In genomic region chr4:183718876-183719275, GRCh38 we compare ENCODE assay signal across 18 cellular contexts. TPM values are rescaled to one million over a fixed set of nuclear protein-coding genes. Genes with fewer than 3 reads are reported as not detected.
DNase-seq lines count a peak whose midpoint lies in the region; ATAC-seq, FAIRE-seq and TF ChIP-seq lines count a peak whose summit lies in the region.
"Had no signal": no experiment of that assay in that cellular context is flagged by ENCODE, and none has a peak within 500 bp of the region (broad histone marks: within the 10 kb centered on the region; RNA-seq: fewer than 3 reads in every experiment).

No MANE protein-coding gene starts in this region.

- no peak overlapping the region for H3K4me2 ChIP-seq in HepG2 (ENCODE audit: low read depth, low read length)
- H3K4me2 ChIP-seq: BLaER1 treated with 17β-estradiol and CSF1 and Interleukin-3, amounts not matched to agents 10 nM and 100 nM had no signal

- H2AFZ ChIP-seq in HepG2 (ENCODE audit: low read length) = no peak overlapping the region

- intact Hi-C loops in HepG2 (cut with micrococcal nuclease; ENCODE audit: unreplicated experiment) = no loop called here
- intact Hi-C loops in prostate gland (cut with DNase I) = no loop called here

- ATAC-seq in HepG2 = no peak
- ATAC-seq in GM19035 (IDR thresholded peaks at IDR 0.05; ENCODE audit: unreplicated experiment) = no peak
- ATAC-seq in GM21381 (IDR thresholded peaks at IDR 0.05; ENCODE audit: unreplicated experiment) = no peak
- ATAC-seq: GM12878 had no signal

- no peaks in the 10 kb centered on the region for H3K9me3 ChIP-seq in HepG2 (ENCODE audit: low read length)
- H3K9me3 ChIP-seq in prostate gland = no peaks in the 10 kb centered on the region

- H3K4me3 ChIP-seq in bronchial epithelial cell (ENCODE audit: low read depth, low read length) (no peak overlapping the region), HepG2 (replicated peaks in 1 of 3; ENCODE audit: insufficient read depth in 1 of 3, low read depth in 2 of 3, low read length in 3 of 3) (no peak overlapping the region), prostate gland (no peak overlapping the region)
- H3K4me3 ChIP-seq: BLaER1 treated with 17β-estradiol and CSF1 and Interleukin-3, amounts not matched to agents 10 nM and 100 nM; GM12878; K562 had no signal

- peak; percentile 26 for DNase-seq in bronchial epithelial cell (ENCODE audit: low read depth)
- DNase-seq in HepG2 (ENCODE audit: low spot score) = peak; percentile 26
- peak; percentile 46 for DNase-seq in prostate gland (ENCODE audit: low spot score)
- DNase-seq in RPMI8226 = no peak
- DNase-seq: CD8-positive, alpha-beta memory T cell; COR-L47; DMS 273 treated with DMSO at 0.1 percent for 48 hours; DMS53; DND-41; EL; GOT3; H9 had no signal

- TF ChIP-seq RAD21 in Ishikawa (IDR thresholded peaks at IDR 0.05; ENCODE audit: low read depth) (no peak), HepG2 (CRISPR knock-in tag; IDR thresholded peaks at IDR 0.05) (no peak)

- H3K9ac ChIP-seq in HepG2 (ENCODE audit: insufficient read depth, low read depth, low read length) = no peak overlapping the region
- H3K9ac ChIP-seq: BLaER1 treated with 17β-estradiol and CSF1 and Interleukin-3, amounts not matched to agents 10 nM and 100 nM had no signal

- no peaks in the 10 kb centered on the region for H3K27me3 ChIP-seq in bronchial epithelial cell (ENCODE audit: control insufficient read depth, insufficient read depth, low read length)
- H3K27me3 ChIP-seq in HepG2 (ENCODE audit: control insufficient read depth in 1 of 2, insufficient read depth in 2 of 2, low read length in 2 of 2) = no peaks in the 10 kb centered on the region
- no peaks in the 10 kb centered on the region for H3K27me3 ChIP-seq in prostate gland (replicated peaks; ENCODE audit: insufficient read depth)

- no peaks in the 10 kb centered on the region for H4K20me1 ChIP-seq in HepG2 (ENCODE audit: insufficient read depth, low read length)
- H4K20me1 ChIP-seq: BLaER1 treated with 17β-estradiol and CSF1 and Interleukin-3, amounts not matched to agents 10 nM and 100 nM had no signal

- POLR2A ChIA-PET in HepG2 (lab: Yijun Ruan, JAX) = interaction anchor here (1.1 kb wide), 1 partner anchor 275 kb away, joined by 3 read pairs; no protein-coding TSS in a partner anchor

- H3K4me1 ChIP-seq in HepG2 (ENCODE audit: insufficient read depth, low read length) = peaks cover 33% of the 10 kb centered on the region
- no peaks in the 10 kb centered on the region for H3K4me1 ChIP-seq in prostate gland (replicated peaks)

- H3K36me3 ChIP-seq in bronchial epithelial cell (ENCODE audit: control insufficient read depth, insufficient read depth, low read length) (no peaks in the 10 kb centered on the region), HepG2 (replicated peaks in 1 of 2; ENCODE audit: control insufficient read depth in 1 of 2, insufficient read depth in 2 of 2, low read length in 2 of 2) (no peaks in the 10 kb centered on the region), prostate gland (no peaks in the 10 kb centered on the region)

- H3K27ac ChIP-seq in HepG2 (ENCODE audit: extremely low read length, insufficient read depth, low read length) (no peak overlapping the region), prostate gland (no peak overlapping the region)
- H3K27ac ChIP-seq: BLaER1 treated with 17β-estradiol and CSF1 and Interleukin-3, amounts not matched to agents 10 nM and 100 nM had no signal

- in situ Hi-C loops in HepG2 (cut with HindIII; ENCODE audit: extremely low pct_ligation_motif_present, low pct_unique_long_range_greater_than_20kb) = no loop called here

- WGBS in HepG2 (ENCODE audit: low lambda C conversion rate) = 28% methylated on average over 5 of the region's 5 CpGs
- WGBS in prostate gland = 41% methylated on average over 5 of the region's 5 CpGs

- TF ChIP-seq CTCF in bronchial epithelial cell (IDR thresholded peaks at IDR 0.05; ENCODE audit: insufficient read depth, low read length, severe bottlenecking) = no peak
- TF ChIP-seq CTCF in HepG2 (CRISPR knock-in tag; IDR thresholded peaks at IDR 0.05) = no peak
- TF ChIP-seq CTCF in prostate gland (IDR thresholded peaks at IDR 0.05) = no peak

- no TSS peak for BruUV-seq in HepG2 (replicated peaks; lab: Mats Ljungman, UMichigan)

- no peak for TF ChIP-seq EP300 in Ishikawa (IDR thresholded peaks at IDR 0.05; ENCODE audit: borderline replicate concordance)
- TF ChIP-seq EP300 in HepG2 (IDR thresholded peaks at IDR 0.05; ENCODE audit: low read depth in 2 of 2, low read length in 2 of 2) = no peak
- TF ChIP-seq EP300 in HepG2 (CRISPR knock-in tag; IDR thresholded peaks at IDR 0.05; ENCODE audit: borderline replicate concordance) = no peak

- no peaks in the 10 kb centered on the region for H3K79me2 ChIP-seq in HepG2 (ENCODE audit: insufficient read depth, low read length)

- CTCF ChIA-PET in HepG2 (lab: Yijun Ruan, JAX; ENCODE audit: low intra/inter-chr PET ratio, low total read pairs) = no interaction called here

- TF ChIP-seq POLR2A in HepG2 (IDR thresholded peaks at IDR 0.05; ENCODE audit: insufficient read depth in 1 of 2, low read depth in 2 of 2, low read length in 2 of 2) (no peak), prostate gland (IDR thresholded peaks at IDR 0.05) (no peak)

- FAIRE-seq in bronchial epithelial cell (lab: Jason Lieb, UNC) = no peak
- no peak for FAIRE-seq in HepG2 (lab: Jason Lieb, UNC)
- FAIRE-seq: GM12878, K562 had no signal

TF ChIP-seq in Ishikawa, 13 proteins besides CTCF, POLR2A, EP300 and RAD21:
- TF ChIP-seq NFIC (IDR thresholded peaks at IDR 0.05) (0 out of 2 replicates have a peak, but pooled peaks have one; percentile 9), CEBPB (IDR thresholded peaks at IDR 0.05) (no peak)

TF ChIP-seq in HepG2, 621 proteins besides CTCF, POLR2A, EP300 and RAD21 (continues in another document):
- TF ChIP-seq TBL1XR1 (IDR thresholded peaks at IDR 0.05; ENCODE audit: borderline replicate concordance, low read length, partially characterized antibody) = no peak
- TF ChIP-seq ZNF580 (CRISPR knock-in tag; IDR thresholded peaks at IDR 0.05; ENCODE audit: borderline replicate concordance, low read depth) = no peak
- no peak for TF ChIP-seq ZNF460 (CRISPR knock-in tag; IDR thresholded peaks at IDR 0.05; ENCODE audit: borderline replicate concordance)
- TF ChIP-seq MBNL3 (CRISPR knock-in tag; conservative IDR thresholded peaks at IDR 0.05) = no peak
- TF ChIP-seq RELA (CRISPR knock-in tag; IDR thresholded peaks at IDR 0.05) = no peak

RNA-seq across cellular contexts. Expression of gene TRAPPC11, which starts 59.8 kb away (rescaled TPM):
- 38.8 and 40.8 TPM in 2 replicates for total RNA-seq in bronchial epithelial cell
- 18.0 and 22.7 TPM in 2 replicates for total RNA-seq in HepG2 (2016; rRNA removed; fragmentation: Illumina TruSeq; extraction: Trizol)
- total RNA-seq in HepG2 (2016; cell fraction: cytosol; rRNA removed; fragmentation: Illumina TruSeq; extraction: Trizol; ENCODE audit: low read depth) = 3.8 and 6.1 TPM in 2 replicates
- total RNA-seq in HepG2 (2016; cell fraction: insoluble cytoplasmic fraction; rRNA removed; fragmentation: Illumina TruSeq; extraction: Trizol) = 17.6 and 29.0 TPM in 2 replicates
- 7.8 and 10.7 TPM in 2 replicates for total RNA-seq in HepG2 (2016; cell fraction: membrane; rRNA removed; fragmentation: Illumina TruSeq; extraction: Trizol)
- 19.8 and 22.3 TPM in 2 replicates for total RNA-seq in HepG2 (2016; cell fraction: nucleus; rRNA removed; fragmentation: Illumina TruSeq; extraction: Trizol)
- polyA plus RNA-seq in HepG2 (2011; rRNA removed) = 17.3 and 23.2 TPM in 2 replicates
- polyA plus RNA-seq in HepG2 (2011; cell fraction: cytosol; rRNA removed) = 11.2 and 15.3 TPM in 2 replicates
- polyA plus RNA-seq in HepG2 (2011; cell fraction: nucleus; rRNA removed) = 17.7 and 20.7 TPM in 2 replicates
- 12.2 and 12.9 TPM in 2 replicates for polyA plus RNA-seq in HepG2 (2012)
- polyA plus RNA-seq in HepG2 (2016; cell fraction: cytosol; fragmentation: Illumina TruSeq; extraction: Trizol; ENCODE audit: low read depth) = 0.76 and 0.78 TPM in 2 replicates
- 15.3 and 17.2 TPM in 2 replicates for polyA plus RNA-seq in HepG2 (2016; cell fraction: insoluble cytoplasmic fraction; fragmentation: Illumina TruSeq; extraction: Trizol; ENCODE audit: low read depth)
- 3.5 and 3.6 TPM in 2 replicates for polyA plus RNA-seq in HepG2 (2016; cell fraction: membrane; fragmentation: Illumina TruSeq; extraction: Trizol; ENCODE audit: low read depth)
- 25.2 and 28.1 TPM in 2 replicates for polyA plus RNA-seq in HepG2 (2016; cell fraction: nucleus; fragmentation: Illumina TruSeq; extraction: Trizol; ENCODE audit: insufficient read depth, low read depth)
- 17.0 and 20.3 TPM in 2 replicates for polyA minus RNA-seq in HepG2 (2011; rRNA and poly(A)+ RNA removed; ENCODE audit: low replicate concordance)
- 15.1 and 17.7 TPM in 2 replicates for polyA minus RNA-seq in HepG2 (2011; cell fraction: cytosol; rRNA and poly(A)+ RNA removed)
- polyA minus RNA-seq in HepG2 (2011; cell fraction: nucleus; rRNA and poly(A)+ RNA removed) = 33.0 and 47.9 TPM in 2 replicates
- 10 to 100 TPM; 27.6 to 34.5 TPM for total RNA-seq in prostate gland

RNA-seq across cellular contexts. Expression of gene RWDD4, which starts 59.9 kb away (rescaled TPM):
- total RNA-seq in bronchial epithelial cell (14.2 and 18.3 TPM in 2 replicates), HepG2 (2016; rRNA removed; fragmentation: Illumina TruSeq; extraction: Trizol) (25.4 and 28.9 TPM in 2 replicates), prostate gland (10 to 100 TPM; 24.4 to 27.6 TPM)
- 30.6 and 35.1 TPM in 2 replicates for total RNA-seq in HepG2 (2016; cell fraction: cytosol; rRNA removed; fragmentation: Illumina TruSeq; extraction: Trizol; ENCODE audit: low read depth)
- 24.2 and 28.6 TPM in 2 replicates for total RNA-seq in HepG2 (2016; cell fraction: insoluble cytoplasmic fraction; rRNA removed; fragmentation: Illumina TruSeq; extraction: Trizol)
- total RNA-seq in HepG2 (2016; cell fraction: membrane; rRNA removed; fragmentation: Illumina TruSeq; extraction: Trizol) = 43.1 and 46.1 TPM in 2 replicates
- 11.4 and 15.6 TPM in 2 replicates for total RNA-seq in HepG2 (2016; cell fraction: nucleus; rRNA removed; fragmentation: Illumina TruSeq; extraction: Trizol)
- 6.8 and 10.2 TPM in 2 replicates for polyA plus RNA-seq in HepG2 (2011; rRNA removed)
- polyA plus RNA-seq in HepG2 (2011; cell fraction: cytosol; rRNA removed) = 4.2 and 5.7 TPM in 2 replicates
- polyA plus RNA-seq in HepG2 (2011; cell fraction: nucleus; rRNA removed) = 2.7 and 2.9 TPM in 2 replicates
- polyA plus RNA-seq in HepG2 (2012) = 10.8 and 11.6 TPM in 2 replicates
- 53.3 and 61.6 TPM in 2 replicates for polyA plus RNA-seq in HepG2 (2016; cell fraction: cytosol; fragmentation: Illumina TruSeq; extraction: Trizol; ENCODE audit: low read depth)
- 34.9 and 38.2 TPM in 2 replicates for polyA plus RNA-seq in HepG2 (2016; cell fraction: insoluble cytoplasmic fraction; fragmentation: Illumina TruSeq; extraction: Trizol; ENCODE audit: low read depth)
- polyA plus RNA-seq in HepG2 (2016; cell fraction: membrane; fragmentation: Illumina TruSeq; extraction: Trizol; ENCODE audit: low read depth) = 47.9 and 57.2 TPM in 2 replicates
- polyA plus RNA-seq in HepG2 (2016; cell fraction: nucleus; fragmentation: Illumina TruSeq; extraction: Trizol; ENCODE audit: insufficient read depth, low read depth) = 22.5 and 24.5 TPM in 2 replicates
- polyA minus RNA-seq in HepG2 (2011; rRNA and poly(A)+ RNA removed; ENCODE audit: low replicate concordance) = 1.4 and 3.0 TPM in 2 replicates
- polyA minus RNA-seq in HepG2 (2011; cell fraction: cytosol; rRNA and poly(A)+ RNA removed) = 3.8 and 5.0 TPM in 2 replicates
- 7.5 and 12.9 TPM in 2 replicates for polyA minus RNA-seq in HepG2 (2011; cell fraction: nucleus; rRNA and poly(A)+ RNA removed)
